Comparison of ENCODE assay signal across 1 cellular context in the genomic region with DNA sequence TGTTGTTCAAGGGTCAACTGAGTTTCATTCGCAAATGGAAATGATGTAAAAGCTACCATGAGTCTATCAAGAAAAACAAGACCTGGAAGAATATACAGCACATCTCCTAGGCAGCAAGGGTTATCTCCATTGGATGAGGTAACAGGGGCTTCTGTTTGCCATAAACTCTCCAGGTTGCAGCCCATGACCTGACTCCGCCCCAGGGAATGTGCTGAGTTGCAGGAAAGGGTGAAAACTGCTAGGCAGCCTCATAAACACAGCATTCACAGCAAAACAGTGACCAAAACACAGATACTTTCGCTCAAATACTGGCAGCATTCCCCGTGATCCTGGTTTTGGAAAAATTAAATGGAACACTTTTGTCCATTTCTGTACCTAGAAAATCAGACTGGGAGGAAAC.
TF ChIP-seq lines count a peak whose summit lies in the region.

No MANE protein-coding gene starts in this region.

TF ChIP-seq in WTC11, 78 proteins besides CTCF, POLR2A, EP300 and RAD21 (continued from another document):
- TF ChIP-seq, protein P1, sequence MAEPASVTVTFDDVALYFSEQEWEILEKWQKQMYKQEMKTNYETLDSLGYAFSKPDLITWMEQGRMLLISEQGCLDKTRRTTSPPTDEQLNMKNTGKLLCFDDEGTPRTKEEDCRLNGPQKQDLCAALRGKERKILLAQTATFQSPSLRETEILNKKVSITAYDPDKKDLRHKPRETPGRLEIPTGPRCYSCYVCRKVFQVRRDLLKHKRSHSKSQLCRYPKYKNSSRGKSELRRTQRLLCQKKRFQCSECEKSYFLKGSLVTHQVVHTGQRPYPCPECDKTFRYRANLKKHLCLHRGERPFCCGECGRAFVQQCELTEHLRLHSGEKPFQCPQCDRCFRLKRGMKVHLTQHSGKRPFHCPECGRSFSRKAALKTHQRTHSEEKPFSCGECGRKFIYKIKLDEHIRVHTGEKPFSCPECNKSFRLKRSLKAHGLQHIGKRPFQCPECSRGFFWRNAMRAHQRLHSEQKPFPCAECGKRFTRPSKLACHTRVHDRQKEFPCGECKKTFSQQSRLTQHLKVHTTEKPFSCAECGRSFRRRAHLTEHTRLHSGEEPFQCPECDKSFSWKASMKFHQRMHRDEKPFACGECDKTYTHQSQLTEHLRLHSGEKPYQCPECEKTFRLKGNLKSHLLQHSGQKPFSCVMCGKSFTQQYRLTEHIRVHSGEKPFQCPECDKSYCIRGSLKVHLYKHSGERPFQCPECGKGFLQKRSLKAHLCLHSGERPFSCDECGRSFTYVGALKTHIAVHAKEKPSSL (CRISPR knock-in tag; conservative IDR thresholded peaks at IDR 0.05), result no peak
- no peak for TF ChIP-seq NFYB (CRISPR knock-in tag; conservative IDR thresholded peaks at IDR 0.05; ENCODE audit: low read depth)
- TF ChIP-seq, protein P2, sequence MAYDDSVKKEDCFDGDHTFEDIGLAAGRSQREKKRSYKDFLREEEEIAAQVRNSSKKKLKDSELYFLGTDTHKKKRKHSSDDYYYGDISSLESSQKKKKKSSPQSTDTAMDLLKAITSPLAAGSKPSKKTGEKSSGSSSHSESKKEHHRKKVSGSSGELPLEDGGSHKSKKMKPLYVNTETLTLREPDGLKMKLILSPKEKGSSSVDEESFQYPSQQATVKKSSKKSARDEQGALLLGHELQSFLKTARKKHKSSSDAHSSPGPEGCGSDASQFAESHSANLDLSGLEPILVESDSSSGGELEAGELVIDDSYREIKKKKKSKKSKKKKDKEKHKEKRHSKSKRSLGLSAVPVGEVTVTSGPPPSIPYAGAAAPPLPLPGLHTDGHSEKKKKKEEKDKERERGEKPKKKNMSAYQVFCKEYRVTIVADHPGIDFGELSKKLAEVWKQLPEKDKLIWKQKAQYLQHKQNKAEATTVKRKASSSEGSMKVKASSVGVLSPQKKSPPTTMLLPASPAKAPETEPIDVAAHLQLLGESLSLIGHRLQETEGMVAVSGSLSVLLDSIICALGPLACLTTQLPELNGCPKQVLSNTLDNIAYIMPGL (CRISPR knock-in tag; IDR thresholded peaks at IDR 0.05), result no peak
